Comparison of ENCODE assay signal across 11 cellular contexts in the genomic region with DNA sequence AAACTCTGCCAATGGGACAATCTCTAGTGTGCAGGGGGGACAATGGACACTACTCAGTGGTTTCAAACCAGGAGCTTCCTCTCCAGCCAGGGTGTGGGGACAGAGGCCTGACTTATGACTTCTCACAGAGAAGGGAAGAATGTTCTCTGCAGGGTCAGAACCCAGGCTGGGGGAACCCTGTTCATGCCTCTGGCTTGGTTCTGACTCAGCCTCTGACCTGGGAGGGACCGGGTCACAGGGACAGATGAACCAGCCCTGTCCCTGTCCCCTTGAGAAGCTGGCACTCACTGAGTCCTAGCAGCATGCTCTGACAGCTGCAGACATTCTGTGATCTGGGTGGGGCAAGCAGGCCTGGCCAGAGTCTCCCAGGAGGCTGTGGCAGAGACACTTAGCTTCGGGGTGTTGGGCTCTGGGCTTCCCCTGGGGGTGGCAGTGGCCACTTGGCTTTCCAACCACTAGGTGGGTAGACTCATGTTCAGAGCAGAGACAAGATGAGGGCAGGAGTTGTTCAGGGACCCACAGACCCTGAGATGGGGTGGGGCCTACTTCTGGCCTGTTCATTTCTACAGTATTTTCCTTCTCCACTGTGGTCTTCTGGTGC. TPM values are rescaled to one million over a fixed set of nuclear protein-coding genes. Genes with fewer than 3 reads are reported as not detected.
DNase-seq lines count a peak whose midpoint lies in the region; ATAC-seq and TF ChIP-seq lines count a peak whose summit lies in the region.
"Had no signal": no experiment of that assay in that cellular context is flagged by ENCODE, and none has a peak within 500 bp of the region (broad histone marks: within the 10 kb centered on the region; RNA-seq: fewer than 3 reads in every experiment).

No MANE protein-coding gene starts in this region.

- H3K4me3 ChIP-seq in duodenal mucosa (ENCODE audit: low read depth in 1 of 2, low read length in 2 of 2) (no peak overlapping the region), mucosa of descending colon (no peak overlapping the region), upper lobe of left lung (no peak overlapping the region), lower leg skin (ENCODE audit: low read depth, poor library complexity, severe bottlenecking) (no peak overlapping the region)

- H3K36me3 ChIP-seq in duodenal mucosa (ENCODE audit: control insufficient read depth in 1 of 2, insufficient read depth in 2 of 2, low read length in 2 of 2): peaks cover 0 to 1% of the 10 kb centered on the region in 2 donors
- H3K36me3 ChIP-seq in mucosa of descending colon (ENCODE audit: low read depth): no peaks in the 10 kb centered on the region
- H3K36me3 ChIP-seq in upper lobe of left lung: no peaks in the 10 kb centered on the region

- H3K4me1 Mint-ChIP-seq in activated T-cell treated with anti-CD3 and anti-CD28 coated beads, Interleukin-2, amount 50 U/mL, for 24 hours (ENCODE audit: low read depth): peaks cover 30% of the 10 kb centered on the region

- peak overlapping the region in 1 of 2 donors; percentile 8 for H3K9ac ChIP-seq in duodenal mucosa (ENCODE audit: low read depth in 1 of 2, low read length in 2 of 2)

- no peaks in the 10 kb centered on the region for H3K9me3 Mint-ChIP-seq in activated T-cell treated with anti-CD3 and anti-CD28 coated beads, Interleukin-2, amount 50 U/mL, for 24 hours
- H3K9me3 Mint-ChIP-seq: naive B cell had no signal

- peak overlapping the region; percentile 82 for H3K27ac Mint-ChIP-seq in activated T-cell treated with anti-CD3 and anti-CD28 coated beads, Interleukin-2, amount 50 U/mL, for 24 hours

- no peaks in the 10 kb centered on the region for H3K36me3 Mint-ChIP-seq in activated T-cell treated with anti-CD3 and anti-CD28 coated beads, Interleukin-2, amount 50 U/mL, for 24 hours (ENCODE audit: low read depth)
- H3K36me3 Mint-ChIP-seq: naive B cell had no signal

- H3K27me3 Mint-ChIP-seq in activated T-cell treated with anti-CD3 and anti-CD28 coated beads, Interleukin-2, amount 50 U/mL, for 24 hours: no peaks in the 10 kb centered on the region

- TF ChIP-seq EP300 in upper lobe of left lung (IDR thresholded peaks at IDR 0.05): no peak

- peak overlapping the region; percentile 46 for H3K27ac ChIP-seq in duodenal mucosa (ENCODE audit: low read depth, low read length)
- H3K27ac ChIP-seq in upper lobe of left lung: peak overlapping the region; percentile 67 to 83 (median 73)

- TF ChIP-seq CTCF in mucosa of descending colon (IDR thresholded peaks at IDR 0.05) (no peak), upper lobe of left lung (IDR thresholded peaks at IDR 0.05) (peak in 2 of 6 experiments; percentile 12 to 16), lower leg skin (IDR thresholded peaks at IDR 0.05) (no peak), GM10266 (IDR thresholded peaks at IDR 0.05; ENCODE audit: control insufficient read depth, insufficient read depth, low read depth, missing control alignments) (no peak)

- intact Hi-C loops in mucosa of descending colon (cut with DNase I, micrococcal nuclease): no loop called here
- intact Hi-C loops in lower leg skin (cut with DNase I; ENCODE audit: low total_unique reads): loop anchor here (5.0 kb wide), 1 partner anchor 1413 kb away; no protein-coding TSS in a partner anchor

- H3K27me3 ChIP-seq in duodenal mucosa (ENCODE audit: control insufficient read depth in 1 of 2, insufficient read depth in 2 of 2, low read length in 2 of 2) (no peaks in the 10 kb centered on the region), upper lobe of left lung (no peaks in the 10 kb centered on the region)

- H3K9me3 ChIP-seq in duodenal mucosa (ENCODE audit: control insufficient read depth in 1 of 2, low read length in 2 of 2): no peaks in the 10 kb centered on the region
- H3K9me3 ChIP-seq in mucosa of descending colon: no peaks in the 10 kb centered on the region
- no peaks in the 10 kb centered on the region for H3K9me3 ChIP-seq in upper lobe of left lung

- no peak for DNase-seq in activated T-cell treated with anti-CD3 and anti-CD28 coated beads, Interleukin-2, amount 50 U/mL, for 24 hours
- DNase-seq in activated T-cell treated with anti-CD3 and anti-CD28 coated beads for 4 hours (no peak), mucosa of descending colon (peak in 2 of 3 donors; percentile 57), upper lobe of left lung (peak in 1 of 2 donors; percentile 41), NCI-H1092 treated with DMSO at 0.1 percent for 48 hours (lab: John Stamatoyannopoulos, UW) (no peak), lower leg skin (ENCODE audit: low spot score in 2 of 2) (no peak), GM10266 (ENCODE audit: extremely low spot score) (no peak)
- DNase-seq: activated CD4-positive, alpha-beta T cell treated with anti-CD3 and anti-CD28 coated beads for 48 hours; naive B cell; NCI-H82 had no signal

- H3K4me3 Mint-ChIP-seq in activated T-cell treated with anti-CD3 and anti-CD28 coated beads, Interleukin-2, amount 50 U/mL, for 24 hours: no peak overlapping the region
- H3K4me3 Mint-ChIP-seq: naive B cell had no signal

- ATAC-seq in mucosa of descending colon (peak; percentile 86), upper lobe of left lung (ENCODE audit: low FRiP score in 2 of 2) (peak; percentile 35 to 65)

- peaks cover 60 to 61% of the 10 kb centered on the region in 2 donors for H3K4me1 ChIP-seq in duodenal mucosa (ENCODE audit: control insufficient read depth in 1 of 2, insufficient read depth in 2 of 2, low read length in 2 of 2)
- peaks cover 25% of the 10 kb centered on the region for H3K4me1 ChIP-seq in mucosa of descending colon (ENCODE audit: low read depth)
- peaks cover 70 to 80% (median 77%) of the 10 kb centered on the region in 4 donors for H3K4me1 ChIP-seq in upper lobe of left lung

- TF ChIP-seq POLR2A in upper lobe of left lung (IDR thresholded peaks at IDR 0.05) (no peak), lower leg skin (IDR thresholded peaks at IDR 0.05) (no peak)

- WGBS in upper lobe of left lung, 2 donors: 40 to 47% methylated on average over 1 to 2 of the region's 2 CpGs
- 15 to 17% methylated on average over 2 of the region's 2 CpGs for WGBS in lower leg skin, 2 donors

RNA-seq across cellular contexts. Expression of gene TSPAN15, which starts 13.6 kb away (rescaled TPM):
- total RNA-seq in mucosa of descending colon (100 to 1,000 TPM; 118 to 183 (median 139) TPM), upper lobe of left lung (10 to 100 TPM; 19.9 to 69.5 (median 63.0) TPM), lower leg skin (10 to 100 TPM in 3 of 4 donors, 1 to 10 TPM in 1; 5.9 to 47.7 (median 13.0) TPM)

RNA-seq across cellular contexts. Expression of gene TACR2, which starts 48.2 kb away (rescaled TPM):
- 100 to 1,000 TPM in 1 of 3 donors, 1 to 10 TPM in 2; 6.3 to 204 (median 9.5) TPM for total RNA-seq in mucosa of descending colon
- total RNA-seq in upper lobe of left lung: 1 to 10 TPM in 2 of 6 donors, under 1 TPM in 1, not detected in 3; 0.94 to 1.4 (median 1.2) TPM
- 1 to 10 TPM in 2 of 4 donors, under 1 TPM in 1, not detected in 1; 0.29 to 1.8 (median 1.7) TPM for total RNA-seq in lower leg skin

Comparison
In these comparisons a context has a peak if more than half of its experiments do, and no peak if none do; other contexts are left out.
1. DNase-seq: peak in mucosa of descending colon (2 of 3); none in activated T-cell treated with anti-CD3 and anti-CD28 coated beads, Interleukin-2, amount 50 U/mL, for 24 hours (single experiment), activated T-cell treated with anti-CD3 and anti-CD28 coated beads for 4 hours (single experiment), NCI-H1092 treated with DMSO at 0.1 percent for 48 hours (single experiment), lower leg skin (0 of 2) and GM10266 (single experiment).